8 cellular contexts compared by ENCODE assay signal in the genomic region with DNA sequence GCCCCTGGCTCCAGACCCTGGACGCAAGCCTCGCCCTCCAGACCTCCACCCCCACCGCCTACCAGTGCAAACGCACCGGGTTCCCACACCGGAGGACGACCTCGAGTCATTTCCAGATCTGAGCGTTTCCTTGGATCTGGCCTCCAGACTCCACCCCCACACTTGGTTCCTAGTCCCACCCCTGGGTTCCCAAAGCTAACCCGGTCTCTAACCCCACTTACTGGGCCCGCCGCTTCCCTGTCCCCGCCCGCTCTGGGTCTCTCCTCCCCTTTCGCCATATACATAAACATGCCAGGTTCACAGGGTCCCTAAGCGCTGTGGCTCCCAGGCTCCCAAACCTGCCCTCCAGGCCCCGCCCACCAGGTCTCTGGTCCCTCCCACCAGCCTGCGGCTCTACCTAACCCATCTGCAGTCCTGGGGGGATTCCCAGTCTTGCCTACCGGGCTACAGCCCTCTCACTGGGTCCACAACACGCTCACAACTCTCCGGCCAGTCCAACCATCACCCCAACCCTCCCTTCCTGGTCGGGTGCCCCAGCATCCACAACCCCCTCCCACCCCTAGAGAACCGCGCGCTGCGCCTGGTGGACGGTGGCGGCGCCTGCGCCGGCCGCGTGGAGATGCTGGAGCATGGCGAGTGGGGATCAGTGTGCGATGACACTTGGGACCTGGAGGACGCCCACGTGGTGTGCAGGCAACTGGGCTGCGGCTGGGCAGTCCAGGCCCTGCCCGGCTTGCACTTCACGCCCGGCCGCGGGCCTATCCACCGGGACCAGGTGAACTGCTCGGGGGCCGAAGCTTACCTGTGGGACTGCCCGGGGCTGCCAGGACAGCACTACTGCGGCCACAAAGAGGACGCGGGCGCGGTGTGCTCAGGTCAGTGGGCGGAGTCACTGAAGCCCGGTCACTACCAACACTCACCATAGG. TPM values are rescaled to one million over a fixed set of nuclear protein-coding genes. Genes with fewer than 3 reads are reported as not detected.
DNase-seq lines count a peak whose midpoint lies in the region; ATAC-seq and TF ChIP-seq lines count a peak whose summit lies in the region.

No MANE protein-coding gene starts in this region.

- no peaks in the 10 kb centered on the region for H3K9me3 Mint-ChIP-seq in neural crest cell

- H3K27me3 Mint-ChIP-seq in neural crest cell (ENCODE audit: low read depth): peaks cover 54% of the 10 kb centered on the region

- H3K27ac Mint-ChIP-seq in neural crest cell (ENCODE audit: unreplicated experiment): no peak overlapping the region

- H4K20me1 ChIP-seq in BLaER1: no peaks in the 10 kb centered on the region

- H3K4me2 ChIP-seq in BLaER1: peak overlapping the region; percentile 80

- ATAC-seq in GM19035 (IDR thresholded peaks at IDR 0.05; ENCODE audit: unreplicated experiment) (no peak), GM18498 (IDR thresholded peaks at IDR 0.05; ENCODE audit: unreplicated experiment) (no peak), GM21423 (IDR thresholded peaks at IDR 0.05; ENCODE audit: unreplicated experiment) (no peak)

- peaks cover 48% of the 10 kb centered on the region for H3K27me3 ChIP-seq in BLaER1
- H3K27me3 ChIP-seq in NT2/D1 (ENCODE audit: insufficient read depth, insufficient read length): peaks cover 30% of the 10 kb centered on the region

- H3K36me3 Mint-ChIP-seq in neural crest cell (ENCODE audit: low read depth): no peaks in the 10 kb centered on the region

- peak overlapping the region; percentile 76 for H3K4me3 Mint-ChIP-seq in neural crest cell

- peak; percentile 57 for DNase-seq in NT2/D1 (ENCODE audit: low read depth, low spot score)
- DNase-seq in epithelial cell of esophagus (ENCODE audit: low read depth): no peak
- DNase-seq in neural crest cell (ENCODE audit: low read depth, low spot score): no peak
- DNase-seq in NCI-H2171 treated with DMSO at 0.1 percent for 48 hours (lab: John Stamatoyannopoulos, UW): no peak

- H3K9me3 ChIP-seq in BLaER1 (no peaks in the 10 kb centered on the region), NT2/D1 (ENCODE audit: insufficient read depth, low read length) (no peaks in the 10 kb centered on the region)

- TF ChIP-seq CTCF in epithelial cell of esophagus (IDR thresholded peaks at IDR 0.05; ENCODE audit: insufficient read depth, low read depth, low read length, missing control alignments) (no peak), neural crest cell (conservative IDR thresholded peaks at IDR 0.05) (no peak)

- H3K9ac ChIP-seq in BLaER1 (no peak overlapping the region), NT2/D1 (ENCODE audit: insufficient read length, low read depth) (peak overlapping the region; percentile 57)

- H3K4me1 ChIP-seq in BLaER1 (peaks cover 64% of the 10 kb centered on the region), NT2/D1 (ENCODE audit: insufficient read depth, insufficient read length) (peaks cover 43% of the 10 kb centered on the region)

- H3K27ac ChIP-seq in BLaER1: no peak overlapping the region

- H3K36me3 ChIP-seq in BLaER1: no peaks in the 10 kb centered on the region
- H3K36me3 ChIP-seq in NT2/D1 (ENCODE audit: insufficient read depth, insufficient read length, low read length): no peaks in the 10 kb centered on the region

- peaks cover 23% of the 10 kb centered on the region for H3K4me1 Mint-ChIP-seq in neural crest cell

- H3K4me3 ChIP-seq in BLaER1 (peak overlapping the region; percentile 47; the same call in 1 of the 2 replicates), NT2/D1 (ENCODE audit: insufficient read length, low read depth) (peak overlapping the region; percentile 42), epithelial cell of esophagus (ENCODE audit: low read length) (peak overlapping the region; percentile 32)

RNA-seq across cellular contexts. Expression of a gene that starts 36.8 kb away (rescaled TPM):
- total RNA-seq in neural crest cell: 0.30 and 0.39 TPM in 2 replicates

RNA-seq across cellular contexts. Expression of a gene that starts 56.3 kb away (rescaled TPM):
- 7.4 and 10.4 TPM in 2 replicates for total RNA-seq in neural crest cell
